27 cellular contexts compared by ENCODE assay signal in genomic region chr2:238985036-238985729, GRCh38.
"Had no signal": no experiment of that assay in that cellular context is flagged by ENCODE, and none has a peak within 500 bp of the region (broad histone marks: within the 10 kb centered on the region; RNA-seq: fewer than 3 reads in every experiment).

No MANE protein-coding gene starts in this region.

- FAIRE-seq: islet of Langerhans, pancreas had no signal

- H3K27ac ChIP-seq: adrenal gland, ascending aorta, brain microvascular endothelial cell, esophagus muscularis mucosa, gastroesophageal sphincter, neutrophil, pancreas, psoas muscle, right atrium auricular region, stomach, suprapubic skin, tibial nerve had no signal

- H3K9me3 ChIP-seq: adrenal gland, ascending aorta, esophagus muscularis mucosa, gastroesophageal sphincter, neutrophil, pancreas, psoas muscle, right atrium auricular region, stomach, suprapubic skin, tibial nerve had no signal

- H3K4me1 ChIP-seq: adrenal gland, ascending aorta, esophagus muscularis mucosa, gastroesophageal sphincter, pancreas, psoas muscle, right atrium auricular region, stomach, suprapubic skin, tibial nerve had no signal

- H3K36me3 ChIP-seq: adrenal gland, ascending aorta, brain microvascular endothelial cell, esophagus muscularis mucosa, gastroesophageal sphincter, neutrophil, pancreas, right atrium auricular region, stomach, suprapubic skin, tibial nerve had no signal

- H3K27me3 ChIP-seq: ascending aorta, brain microvascular endothelial cell, neutrophil, pancreas, right atrium auricular region, tibial nerve had no signal

- DNase-seq: activated CD4-positive, alpha-beta T cell treated with anti-CD3 and anti-CD28 coated beads for 48 hours; activated CD8-positive, alpha-beta T cell treated with anti-CD3 and anti-CD28 coated beads, Interleukin-2, amount 10 ng/mL, durations not matched to agents 7 days and 5 days; activated naive CD4-positive, alpha-beta T cell; activated T-cell treated with anti-CD3 and anti-CD28 coated beads, Interleukin-2, amount 50 U/mL, for 4 hours; adrenal gland; brain microvascular endothelial cell; caudate nucleus; dermis blood vessel endothelial cell; effector CD8-positive, alpha-beta T cell; left cardiac atrium; mesenchymal stem cell; pancreas; psoas muscle; stimulated activated CD4-positive, alpha-beta T cell treated with anti-CD3 and anti-CD28 coated beads, Interleukin-4, amount 100 ng/mL, for 24 hours; stomach; T-helper 2 cell had no signal

- H3K9me3 Mint-ChIP-seq: activated T-cell treated with anti-CD3 and anti-CD28 coated beads, Interleukin-2, amount 50 U/mL, for 4 hours; activated T-helper 2 cell treated with anti-CD3 and anti-CD28 coated beads, Interferon-gamma antibody, Interleukin-2, Interleukin-4, amounts not matched to agents 10 μg/mL and 5 μg/mL and 100 μg/mL, durations not matched to agents 14 hours and 24 hours and 36 hours had no signal

- H3K36me3 Mint-ChIP-seq: activated naive CD8-positive, alpha-beta T cell; naive thymus-derived CD8-positive, alpha-beta T cell had no signal

- H3K4me3 Mint-ChIP-seq: activated CD8-positive, alpha-beta T cell treated with anti-CD3 and anti-CD28 coated beads, Interleukin-2, amount 10 ng/mL, durations not matched to agents 7 days and 5 days; activated naive CD8-positive, alpha-beta T cell; activated T-cell treated with anti-CD3 and anti-CD28 coated beads, Interleukin-2, amount 50 U/mL, for 4 hours; naive thymus-derived CD8-positive, alpha-beta T cell had no signal

- H3K27ac Mint-ChIP-seq: activated CD8-positive, alpha-beta T cell treated with anti-CD3 and anti-CD28 coated beads, Interleukin-2, amount 10 ng/mL, durations not matched to agents 7 days and 5 days; activated naive CD8-positive, alpha-beta T cell; activated T-helper 2 cell treated with anti-CD3 and anti-CD28 coated beads, Interferon-gamma antibody, Interleukin-2, Interleukin-4, amounts not matched to agents 10 μg/mL and 5 μg/mL and 100 μg/mL, durations not matched to agents 14 hours and 24 hours and 36 hours had no signal

- H3K4me1 Mint-ChIP-seq: naive thymus-derived CD8-positive, alpha-beta T cell had no signal

- H3K4me3 ChIP-seq: adrenal gland, ascending aorta, esophagus muscularis mucosa, gastroesophageal sphincter, pancreas, psoas muscle, right atrium auricular region, stomach, suprapubic skin, tibial nerve had no signal
